10 cellular contexts compared by ENCODE assay signal in genomic region chr18:63107171-63107850, GRCh38.
DNase-seq lines count a peak whose midpoint lies in the region; ATAC-seq and TF ChIP-seq lines count a peak whose summit lies in the region.
"Had no signal": no experiment of that assay in that cellular context is flagged by ENCODE, and none has a peak within 500 bp of the region (broad histone marks: within the 10 kb centered on the region; RNA-seq: fewer than 3 reads in every experiment).

No MANE protein-coding gene starts in this region.

- no peaks in the 10 kb centered on the region for H3K9me3 ChIP-seq in transverse colon
- H3K9me3 ChIP-seq: adrenal gland had no signal

- H3K27me3 ChIP-seq in transverse colon = no peaks in the 10 kb centered on the region

- H3K4me1 ChIP-seq in transverse colon = peaks cover 0 to 11% (median 7%) of the 10 kb centered on the region in 4 donors

- DNase-seq in activated CD4-positive, CD25-positive, alpha-beta regulatory T cell treated with anti-CD3 and anti-CD28 coated beads, Interleukin-2, amount 50 U/mL, for 72 hours = no peak
- no peak for DNase-seq in effector memory CD8-positive, alpha-beta T cell
- DNase-seq in DMS53 treated with DMSO at 0.1 percent for 48 hours (lab: John Stamatoyannopoulos, UW; ENCODE audit: unreplicated experiment) = no peak
- DNase-seq in transverse colon = no peak
- DNase-seq in amniotic stem cell (lab: John Stamatoyannopoulos, UW) = no peak
- DNase-seq: adrenal gland, SW 1271 had no signal

- peak; percentile 40 to 71 for ATAC-seq in activated CD4-positive, CD25-positive, alpha-beta regulatory T cell treated with anti-CD3 and anti-CD28 coated beads, Interleukin-2, amount 50 U/mL, for 24 hours
- ATAC-seq in GM21717 (IDR thresholded peaks at IDR 0.05; ENCODE audit: unreplicated experiment) (peak; percentile 53), HG03469 (IDR thresholded peaks at IDR 0.05; ENCODE audit: unreplicated experiment) (peak; percentile 31)
- ATAC-seq in effector memory CD8-positive, alpha-beta T cell (replicated peaks) = no peak

- no peak overlapping the region for H3K27ac ChIP-seq in transverse colon
- H3K27ac ChIP-seq: adrenal gland had no signal

- H3K27ac Mint-ChIP-seq in effector memory CD8-positive, alpha-beta T cell = no peak overlapping the region

- no peak for TF ChIP-seq CTCF in transverse colon (IDR thresholded peaks at IDR 0.05)

- 55 to 65% methylated on average over 4 to 6 of the region's 6 CpGs for WGBS in transverse colon (ENCODE audit: low coverage in 1 of 2), 2 donors

- H3K4me3 Mint-ChIP-seq in effector memory CD8-positive, alpha-beta T cell = peak overlapping the region; percentile 52 to 56

- intact Hi-C loops in transverse colon (cut with DNase I; ENCODE audit: low total_unique reads) = no loop called here

- TF ChIP-seq POLR2A in transverse colon (IDR thresholded peaks at IDR 0.05) = no peak

- H3K4me3 ChIP-seq in transverse colon = no peak overlapping the region
- H3K4me3 ChIP-seq: adrenal gland had no signal

- no peaks in the 10 kb centered on the region for H3K36me3 ChIP-seq in transverse colon
- H3K36me3 ChIP-seq: adrenal gland had no signal

- peaks cover 16 to 18% of the 10 kb centered on the region in 2 donors for H3K4me1 Mint-ChIP-seq in effector memory CD8-positive, alpha-beta T cell (ENCODE audit: low read depth in 2 of 2)

- peaks cover 0 to 10% of the 10 kb centered on the region in 2 donors for H3K27me3 Mint-ChIP-seq in effector memory CD8-positive, alpha-beta T cell

- TF ChIP-seq EP300 in transverse colon (IDR thresholded peaks at IDR 0.05; ENCODE audit: low read depth) = no peak

- peaks cover 0 to 1% of the 10 kb centered on the region in 2 donors for H3K9me3 Mint-ChIP-seq in effector memory CD8-positive, alpha-beta T cell

- H3K36me3 Mint-ChIP-seq in effector memory CD8-positive, alpha-beta T cell (ENCODE audit: insufficient read depth) = peaks cover 2% of the 10 kb centered on the region

- in situ Hi-C loops in transverse colon (cut with MboI; ENCODE audit: low pct_ligation_motif_present in 1 of 4, low pct_unique_long_range_greater_than_20kb in 1 of 4, low sequenced_read_pairs in 3 of 4) = no loop called here
